ENCODE assay signal across 9 cellular contexts in the genomic region with DNA sequence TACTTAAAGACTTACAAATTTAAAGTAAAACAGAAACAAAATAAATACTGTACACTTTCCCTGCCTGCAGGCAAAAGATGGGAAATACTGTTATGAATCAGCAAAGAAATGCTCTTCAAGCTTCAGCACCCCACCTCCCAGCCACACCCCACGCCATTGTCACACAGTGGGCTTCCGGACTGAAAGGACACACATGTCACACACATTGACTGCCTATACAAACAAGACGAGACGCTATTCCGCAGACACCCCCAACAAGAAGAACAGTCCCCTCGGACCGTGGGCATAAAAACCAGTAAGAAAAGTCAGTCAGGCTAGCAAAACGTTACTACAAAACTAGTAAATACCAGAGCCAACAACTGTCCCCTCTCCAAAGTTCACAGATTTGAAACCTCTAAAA. TPM values are rescaled to one million over a fixed set of nuclear protein-coding genes. Genes with fewer than 3 reads are reported as not detected.
DNase-seq lines count a peak whose midpoint lies in the region; ATAC-seq, FAIRE-seq and TF ChIP-seq lines count a peak whose summit lies in the region.
"Had no signal": no experiment of that assay in that cellular context is flagged by ENCODE, and none has a peak within 500 bp of the region (broad histone marks: within the 10 kb centered on the region; RNA-seq: fewer than 3 reads in every experiment).

No MANE protein-coding gene starts in this region.

- peak overlapping the region; percentile 54 for H3K4me3 Mint-ChIP-seq in natural killer cell

- H3K4me1 Mint-ChIP-seq in natural killer cell = peaks cover 40 to 42% of the 10 kb centered on the region in 2 donors

- no peaks in the 10 kb centered on the region for H3K9me3 Mint-ChIP-seq in natural killer cell

- H3K27ac ChIP-seq in kidney (ENCODE audit: low read depth in 2 of 2, low read length in 2 of 2) = no peak overlapping the region
- H3K27ac ChIP-seq: GM23248 had no signal

- DNase-seq in T-helper 2 cell = peak in 3 of 5 experiments; percentile 15 to 84 (median 18)
- no peak for DNase-seq in natural killer cell
- no peak for DNase-seq in GM03348 (ENCODE audit: low spot score)
- no peak for DNase-seq in T1000 (lab: John Stamatoyannopoulos, UW)
- DNase-seq in kidney = no peak
- DNase-seq: GM23248 had no signal

- peaks cover 0 to 3% of the 10 kb centered on the region in 2 donors for H3K27me3 Mint-ChIP-seq in natural killer cell (ENCODE audit: low read depth in 2 of 2)

- ATAC-seq in GM19025 (IDR thresholded peaks at IDR 0.05; ENCODE audit: low read depth, unreplicated experiment) (peak; percentile 89), HG02678 (IDR thresholded peaks at IDR 0.05; ENCODE audit: unreplicated experiment) (peak; percentile 96), natural killer cell (peak; percentile 52 to 65 (median 62))

- H3K9me3 ChIP-seq in kidney (ENCODE audit: control insufficient read depth in 1 of 2, low read length in 2 of 2) = no peaks in the 10 kb centered on the region

- H3K27ac Mint-ChIP-seq in natural killer cell = peak overlapping the region; percentile 9 to 70

- no peak overlapping the region for H3K9ac ChIP-seq in kidney (ENCODE audit: low read length in 2 of 2)
- H3K9ac ChIP-seq: GM23248 had no signal

- intact Hi-C loops in natural killer cell (cut with micrococcal nuclease) = no loop called here
- intact Hi-C loops in kidney (cut with DNase I) = no loop called here

- TF ChIP-seq CTCF in natural killer cell (IDR thresholded peaks at IDR 0.05) (no peak), kidney (IDR thresholded peaks at IDR 0.05; ENCODE audit: borderline replicate concordance, extremely low read depth, insufficient read depth) (no peak)

- no peaks in the 10 kb centered on the region for H3K4me1 ChIP-seq in kidney (ENCODE audit: control insufficient read depth in 1 of 2, insufficient read depth in 1 of 2, low read depth in 1 of 2, low read length in 2 of 2)

- peaks cover 0 to 5% of the 10 kb centered on the region in 2 donors for H3K36me3 ChIP-seq in kidney (ENCODE audit: control insufficient read depth in 1 of 2, insufficient read depth in 2 of 2, low read length in 2 of 2)

- H3K36me3 Mint-ChIP-seq in natural killer cell = no peaks in the 10 kb centered on the region

- H3K4me3 ChIP-seq in kidney (ENCODE audit: low read length in 2 of 2) = no peak overlapping the region
- H3K4me3 ChIP-seq: GM23248, lung had no signal

- FAIRE-seq in kidney (lab: Jason Lieb, UNC) = no peak

RNA-seq across cellular contexts. Expression of a gene that starts 22.2 kb away (rescaled TPM):
- total RNA-seq in natural killer cell = 100 to 1,000 TPM; 116 to 151 (median 130) TPM
- total RNA-seq in kidney = 40.2 TPM
- polyA plus RNA-seq in kidney (ENCODE audit: insufficient read depth, low read depth, low replicate concordance) = 15.2 TPM

Comparison
In these comparisons a context has a peak if more than half of its experiments do, and no peak if none do; other contexts are left out.
1. DNase-seq: peak in T-helper 2 cell (3 of 5); none in natural killer cell (single experiment), GM03348 (single experiment), T1000 (single experiment) and kidney (single experiment).
2. Peak in every context shown above with its lines, with median percentiles within 50 percentile points of each other: ATAC-seq.